22 cellular contexts compared by ENCODE assay signal in the genomic region with DNA sequence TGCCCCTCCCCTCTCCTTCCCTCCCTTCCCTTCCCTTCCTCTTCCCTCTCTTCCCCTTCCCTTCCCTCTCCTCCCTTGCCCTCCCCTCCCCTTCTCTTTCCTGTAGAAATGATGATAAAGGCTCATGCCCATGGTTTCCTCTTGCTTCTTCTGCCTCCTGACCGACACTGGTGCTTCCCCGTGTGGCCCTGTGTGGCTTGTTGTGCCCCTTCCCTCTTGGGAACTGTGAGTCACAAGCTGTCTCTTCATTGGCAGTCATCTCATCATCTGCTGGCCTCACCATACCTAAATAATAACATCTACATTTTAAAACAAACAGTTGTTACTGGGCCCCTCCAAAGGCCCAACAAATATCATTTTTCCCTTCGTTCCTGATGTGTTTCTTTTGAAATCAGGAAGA. TPM values are rescaled to one million over a fixed set of nuclear protein-coding genes. Genes with fewer than 3 reads are reported as not detected.
A peak's percentile ranks its signal among the peaks of the same experiment; 100 is the strongest.
DNase-seq lines count a peak whose midpoint lies in the region; ATAC-seq lines count a peak whose summit lies in the region.
"Had no signal": no experiment of that assay in that cellular context is flagged by ENCODE, and none has a peak within 500 bp of the region (broad histone marks: within the 10 kb centered on the region; RNA-seq: fewer than 3 reads in every experiment).

No MANE protein-coding gene starts in this region.

- POLR2A ChIA-PET in activated CD4-positive, alpha-beta T cell treated with anti-CD3 and anti-CD28 coated beads, Interleukin-2, amount 10 ng/mL, durations not matched to agents 7 days and 5 days (lab: Charles Lee), result interaction anchor here (0.7 kb wide), 1 partner anchor 11 kb away, joined by 3 read pairs; no protein-coding TSS in a partner anchor

- no peaks in the 10 kb centered on the region for H3K9me3 ChIP-seq in GM23248 (ENCODE audit: low read depth)
- H3K9me3 ChIP-seq: body of pancreas, testis had no signal

- peaks cover 35% of the 10 kb centered on the region for H3K4me1 ChIP-seq in GM23248 (ENCODE audit: insufficient read depth)
- H3K4me1 ChIP-seq: body of pancreas, neural progenitor cell, testis had no signal

- peak overlapping the region; percentile 80 for H3K27ac ChIP-seq in GM23248
- H3K27ac ChIP-seq: body of pancreas, neural progenitor cell, testis had no signal

- no peaks in the 10 kb centered on the region for H3K27me3 ChIP-seq in GM23248 (replicated peaks; ENCODE audit: insufficient read depth)
- H3K27me3 ChIP-seq: body of pancreas, neural progenitor cell, testis had no signal

- CTCF ChIA-PET in activated CD4-positive, alpha-beta T cell treated with anti-CD3 and anti-CD28 coated beads, Interleukin-2, amount 10 ng/mL, durations not matched to agents 7 days and 5 days (lab: Charles Lee), result no interaction called here
- CTCF ChIA-PET in activated naive CD4-positive, alpha-beta T cell treated with anti-CD3 and anti-CD28 coated beads, Interleukin-2, amount 10 ng/mL, durations not matched to agents 7 days and 5 days (lab: Charles Lee), result no interaction called here

- no peaks in the 10 kb centered on the region for H3K9me3 Mint-ChIP-seq in activated CD4-positive, alpha-beta T cell treated with anti-CD3 and anti-CD28 coated beads, Interleukin-2, amount 10 ng/mL, durations not matched to agents 7 days and 5 days
- H3K9me3 Mint-ChIP-seq in stimulated activated naive B cell treated with anti-CD40 and anti-IgM and Interleukin-4, amounts not matched to agents 10 μg/mL and 1 μg/mL and 100 μg/mL, for 72 hours, result no peaks in the 10 kb centered on the region
- H3K9me3 Mint-ChIP-seq in activated naive CD4-positive, alpha-beta T cell treated with anti-CD3 and anti-CD28 coated beads, Interleukin-2, amount 10 ng/mL, durations not matched to agents 7 days and 5 days, result no peaks in the 10 kb centered on the region
- H3K9me3 Mint-ChIP-seq: CD8-positive, alpha-beta T cell had no signal

- in situ Hi-C loops in GM23248 (cut with MboI), result no loop called here

- H3K9me2 ChIP-seq in GM23248 (ENCODE audit: insufficient read depth), result no peaks in the 10 kb centered on the region

- no peaks in the 10 kb centered on the region for H4K20me1 ChIP-seq in GM23248 (ENCODE audit: insufficient read depth)

- H3K36me3 Mint-ChIP-seq in activated CD4-positive, alpha-beta T cell treated with anti-CD3 and anti-CD28 coated beads, Interleukin-2, amount 10 ng/mL, durations not matched to agents 7 days and 5 days (ENCODE audit: low read depth), result no peaks in the 10 kb centered on the region
- no peaks in the 10 kb centered on the region for H3K36me3 Mint-ChIP-seq in stimulated activated naive B cell treated with anti-CD40 and anti-IgM and Interleukin-4, amounts not matched to agents 10 μg/mL and 1 μg/mL and 100 μg/mL, for 72 hours
- H3K36me3 Mint-ChIP-seq in activated naive CD4-positive, alpha-beta T cell treated with anti-CD3 and anti-CD28 coated beads, Interleukin-2, amount 10 ng/mL, durations not matched to agents 7 days and 5 days, result no peaks in the 10 kb centered on the region
- H3K36me3 Mint-ChIP-seq: CD8-positive, alpha-beta T cell; neural progenitor cell had no signal

- H3F3A ChIP-seq in GM23248 (ENCODE audit: insufficient read depth), result peaks cover 32% of the 10 kb centered on the region

- H3K9ac ChIP-seq in GM23248, result 0 out of 2 replicates have a peak overlapping the region, but pooled peaks have one; percentile 12
- H3K9ac ChIP-seq: neural progenitor cell had no signal

- H3K27me3 Mint-ChIP-seq in activated CD4-positive, alpha-beta T cell treated with anti-CD3 and anti-CD28 coated beads, Interleukin-2, amount 10 ng/mL, durations not matched to agents 7 days and 5 days, result peaks cover under 1% of the 10 kb centered on the region
- H3K27me3 Mint-ChIP-seq in stimulated activated naive B cell treated with anti-CD40 and anti-IgM and Interleukin-4, amounts not matched to agents 10 μg/mL and 1 μg/mL and 100 μg/mL, for 72 hours, result peaks cover 10 to 12% of the 10 kb centered on the region in 2 donors
- H3K27me3 Mint-ChIP-seq in activated naive CD4-positive, alpha-beta T cell treated with anti-CD3 and anti-CD28 coated beads, Interleukin-2, amount 10 ng/mL, durations not matched to agents 7 days and 5 days, result peaks cover 5% of the 10 kb centered on the region

- no peaks in the 10 kb centered on the region for H3K36me3 ChIP-seq in GM23248 (ENCODE audit: low read depth)
- H3K36me3 ChIP-seq: neural progenitor cell had no signal

- H3K4me3 Mint-ChIP-seq in activated CD4-positive, alpha-beta T cell treated with anti-CD3 and anti-CD28 coated beads, Interleukin-2, amount 10 ng/mL, durations not matched to agents 7 days and 5 days, result no peak overlapping the region
- no peak overlapping the region for H3K4me3 Mint-ChIP-seq in stimulated activated naive B cell treated with anti-CD40 and anti-IgM and Interleukin-4, amounts not matched to agents 10 μg/mL and 1 μg/mL and 100 μg/mL, for 72 hours
- H3K4me3 Mint-ChIP-seq in activated naive CD4-positive, alpha-beta T cell treated with anti-CD3 and anti-CD28 coated beads, Interleukin-2, amount 10 ng/mL, durations not matched to agents 7 days and 5 days, result no peak overlapping the region
- H3K4me3 Mint-ChIP-seq: CD8-positive, alpha-beta T cell; neural progenitor cell had no signal

- H3K4me1 Mint-ChIP-seq in activated CD4-positive, alpha-beta T cell treated with anti-CD3 and anti-CD28 coated beads, Interleukin-2, amount 10 ng/mL, durations not matched to agents 7 days and 5 days, result no peaks in the 10 kb centered on the region
- peaks cover 4 to 10% of the 10 kb centered on the region in 2 donors for H3K4me1 Mint-ChIP-seq in stimulated activated naive B cell treated with anti-CD40 and anti-IgM and Interleukin-4, amounts not matched to agents 10 μg/mL and 1 μg/mL and 100 μg/mL, for 72 hours
- no peaks in the 10 kb centered on the region for H3K4me1 Mint-ChIP-seq in activated naive CD4-positive, alpha-beta T cell treated with anti-CD3 and anti-CD28 coated beads, Interleukin-2, amount 10 ng/mL, durations not matched to agents 7 days and 5 days
- H3K4me1 Mint-ChIP-seq: neural progenitor cell had no signal

- peak overlapping the region; percentile 61 for H2AFZ ChIP-seq in GM23248
- H2AFZ ChIP-seq: neural progenitor cell had no signal

- H3K4me3 ChIP-seq in GM23248, result peak overlapping the region; percentile 43; the same call in 1 of the 2 replicates
- H3K4me3 ChIP-seq: body of pancreas, neural progenitor cell, testis had no signal

- peak; percentile 31 for DNase-seq in activated CD4-positive, alpha-beta T cell treated with anti-CD3 and anti-CD28 coated beads for 48 hours
- no peak for DNase-seq in activated CD4-positive, alpha-beta T cell treated with anti-CD3 and anti-CD28 coated beads, Interleukin-2, amount 10 ng/mL, durations not matched to agents 7 days and 5 days
- peak; percentile 36 for DNase-seq in GM23248
- DNase-seq in UCSD-AML1 (lab: John Stamatoyannopoulos, UW; ENCODE audit: unreplicated experiment), result peak; percentile 12
- DNase-seq in stimulated activated naive B cell treated with anti-CD40 and anti-IgM and Interleukin-4, amounts not matched to agents 10 μg/mL and 1 μg/mL and 100 μg/mL, for 72 hours, result peak; percentile 4
- DNase-seq in activated naive CD4-positive, alpha-beta T cell treated with anti-CD3 and anti-CD28 coated beads, Interleukin-2, amount 10 ng/mL, durations not matched to agents 7 days and 5 days, result no peak
- no peak for DNase-seq in hepatic stellate cell (ENCODE audit: low spot score)
- DNase-seq: activated gamma-delta T cell; body of pancreas; CD8-positive, alpha-beta T cell; dermis blood vessel endothelial cell; DND-41; erythroblast; glutamatergic neuron; islet precursor cell; MM.1S; NCI-H2081; NCI-H526; testis had no signal

- no peaks in the 10 kb centered on the region for H3K79me2 ChIP-seq in GM23248 (ENCODE audit: insufficient read depth)

- peak overlapping the region; percentile 56 for H3K4me2 ChIP-seq in GM23248 (ENCODE audit: unreplicated experiment)
- H3K4me2 ChIP-seq: neural progenitor cell had no signal

- H3K27ac Mint-ChIP-seq in activated CD4-positive, alpha-beta T cell treated with anti-CD3 and anti-CD28 coated beads, Interleukin-2, amount 10 ng/mL, durations not matched to agents 7 days and 5 days, result no peak overlapping the region
- peak overlapping the region; percentile 6 for H3K27ac Mint-ChIP-seq in stimulated activated naive B cell treated with anti-CD40 and anti-IgM and Interleukin-4, amounts not matched to agents 10 μg/mL and 1 μg/mL and 100 μg/mL, for 72 hours
- no peak overlapping the region for H3K27ac Mint-ChIP-seq in activated naive CD4-positive, alpha-beta T cell treated with anti-CD3 and anti-CD28 coated beads, Interleukin-2, amount 10 ng/mL, durations not matched to agents 7 days and 5 days
- H3K27ac Mint-ChIP-seq: CD8-positive, alpha-beta T cell had no signal

- 42 to 45% methylated on average over 3 of the region's 3 CpGs for WGBS in GM23248 (ENCODE audit: low coverage in 1 of 2, low lambda C conversion rate in 2 of 2, missing lambda C conversion rate in 2 of 2), 2 experiments

- peak; percentile 72 to 94 for ATAC-seq in stimulated activated naive B cell treated with anti-CD40 and anti-IgM and Interleukin-4, amounts not matched to agents 10 μg/mL and 1 μg/mL and 100 μg/mL, for 72 hours (replicated peaks)
- no peak for ATAC-seq in GM18498 (IDR thresholded peaks at IDR 0.05; ENCODE audit: unreplicated experiment)
- ATAC-seq: body of pancreas; CD8-positive, alpha-beta T cell; PC-3 had no signal

RNA-seq across cellular contexts. Expression of gene CARNMT1, which starts 11.7 kb away (rescaled TPM):
- total RNA-seq in activated CD4-positive, alpha-beta T cell treated with anti-CD3 and anti-CD28 coated beads, Interleukin-2, amount 10 ng/mL, durations not matched to agents 7 days and 5 days, result 10 to 100 TPM; 28.7 to 32.3 TPM
- 27.5 and 60.2 TPM in 2 replicates for total RNA-seq in GM23248 (2014; rRNA removed; shearing (Covaris generic))
- 18.1 and 20.4 TPM in 2 replicates for polyA plus RNA-seq in GM23248 (2016; fragmentation: Nextera tagmentation; extraction: Ambion mirVana)

RNA-seq across cellular contexts. Expression of gene NMRK1, which starts 48.2 kb away (rescaled TPM):
- total RNA-seq in activated CD4-positive, alpha-beta T cell treated with anti-CD3 and anti-CD28 coated beads, Interleukin-2, amount 10 ng/mL, durations not matched to agents 7 days and 5 days, result 10 to 100 TPM; 43.5 to 53.2 TPM
- 14.4 and 16.6 TPM in 2 replicates for total RNA-seq in GM23248 (2014; rRNA removed; shearing (Covaris generic))
- 25.8 and 29.2 TPM in 2 replicates for polyA plus RNA-seq in GM23248 (2016; fragmentation: Nextera tagmentation; extraction: Ambion mirVana)

RNA-seq across cellular contexts. Expression of gene OSTF1, which starts 48.5 kb away (rescaled TPM):
- 100 to 1,000 TPM; 117 to 139 TPM for total RNA-seq in activated CD4-positive, alpha-beta T cell treated with anti-CD3 and anti-CD28 coated beads, Interleukin-2, amount 10 ng/mL, durations not matched to agents 7 days and 5 days
- total RNA-seq in GM23248 (2014; rRNA removed; shearing (Covaris generic)), result 34.9 and 42.4 TPM in 2 replicates
- polyA plus RNA-seq in GM23248 (2016; fragmentation: Nextera tagmentation; extraction: Ambion mirVana), result 65.6 and 70.9 TPM in 2 replicates

Comparison
In these comparisons a context has a peak if more than half of its experiments do, and no peak if none do; other contexts are left out.
1. DNase-seq: peak in activated CD4-positive, alpha-beta T cell treated with anti-CD3 and anti-CD28 coated beads for 48 hours (single experiment), GM23248 (single experiment), UCSD-AML1 (single experiment) and stimulated activated naive B cell treated with anti-CD40 and anti-IgM and Interleukin-4, amounts not matched to agents 10 μg/mL and 1 μg/mL and 100 μg/mL, for 72 hours (single experiment); none in activated CD4-positive, alpha-beta T cell treated with anti-CD3 and anti-CD28 coated beads, Interleukin-2, amount 10 ng/mL, durations not matched to agents 7 days and 5 days (single experiment), activated naive CD4-positive, alpha-beta T cell treated with anti-CD3 and anti-CD28 coated beads, Interleukin-2, amount 10 ng/mL, durations not matched to agents 7 days and 5 days (single experiment) and hepatic stellate cell (single experiment).